In genomic region chr14:74077401-74077800, GRCh38 we compare ENCODE assay signal across 15 cellular contexts. TPM values are rescaled to one million over a fixed set of nuclear protein-coding genes. Genes with fewer than 3 reads are reported as not detected.
A peak's percentile ranks its signal among the peaks of the same experiment; 100 is the strongest.
DNase-seq lines count a peak whose midpoint lies in the region; ATAC-seq, FAIRE-seq and TF ChIP-seq lines count a peak whose summit lies in the region.
"Had no signal": no experiment of that assay in that cellular context is flagged by ENCODE, and none has a peak within 500 bp of the region (broad histone marks: within the 10 kb centered on the region; RNA-seq: fewer than 3 reads in every experiment).

No MANE protein-coding gene starts in this region.

- CTCF ChIA-PET in HEK293 (lab: Yijun Ruan, JAX), result interaction anchor here (0.6 kb wide), 1 partner anchor 319 kb away, joined by 4 read pairs; no protein-coding TSS in a partner anchor
- CTCF ChIA-PET in CD4-positive, alpha-beta T cell (lab: Charles Lee), result no interaction called here

- peaks cover 10% of the 10 kb centered on the region for H3K4me1 Mint-ChIP-seq in endodermal cell
- peaks cover 8% of the 10 kb centered on the region for H3K4me1 Mint-ChIP-seq in progenitor cell of endocrine pancreas (ENCODE audit: low read depth)
- H3K4me1 Mint-ChIP-seq in CD4-positive, alpha-beta T cell (ENCODE audit: low read depth), result no peaks in the 10 kb centered on the region
- H3K4me1 Mint-ChIP-seq: IgD-negative memory B cell had no signal

- no peak for ATAC-seq in CD4-positive, alpha-beta T cell (ENCODE audit: poor library complexity)
- ATAC-seq: A549; CD8-positive, alpha-beta T cell had no signal

- H3K36me3 ChIP-seq in HEK293 (ENCODE audit: control insufficient read depth in 2 of 2, insufficient read depth in 1 of 2, low read length in 2 of 2) (peaks cover 0 to 4% of the 10 kb centered on the region in 2 experiments; a peak in 2 of 3 replicates), endodermal cell (ENCODE audit: control insufficient read depth, insufficient read depth, low read length) (peaks cover 9% of the 10 kb centered on the region)
- H3K36me3 ChIP-seq: BE2C had no signal

- H3K9me3 Mint-ChIP-seq in endodermal cell (no peaks in the 10 kb centered on the region), progenitor cell of endocrine pancreas (ENCODE audit: low read depth) (no peaks in the 10 kb centered on the region)
- H3K9me3 Mint-ChIP-seq in CD4-positive, alpha-beta T cell, result no peaks in the 10 kb centered on the region
- H3K9me3 Mint-ChIP-seq: CD8-positive, alpha-beta T cell; IgD-negative memory B cell had no signal

- POLR2A ChIA-PET in HEK293 (lab: Yijun Ruan, JAX), result no interaction called here
- POLR2A ChIA-PET in CD4-positive, alpha-beta T cell (lab: Charles Lee), result no interaction called here

- no peaks in the 10 kb centered on the region for H3K27me3 ChIP-seq in endodermal cell (ENCODE audit: control insufficient read depth, insufficient read depth, low read length, poor library complexity, severe bottlenecking)
- no peaks in the 10 kb centered on the region for H3K27me3 ChIP-seq in CD4-positive, alpha-beta T cell (ENCODE audit: control insufficient read depth, insufficient read depth, low read length)

- H3K36me3 Mint-ChIP-seq in endodermal cell (ENCODE audit: low read depth), result peaks cover 13% of the 10 kb centered on the region
- peaks cover 2% of the 10 kb centered on the region for H3K36me3 Mint-ChIP-seq in progenitor cell of endocrine pancreas (ENCODE audit: insufficient read depth)
- peaks cover 13% of the 10 kb centered on the region for H3K36me3 Mint-ChIP-seq in CD4-positive, alpha-beta T cell (ENCODE audit: low read depth)

- H3K4me3 Mint-ChIP-seq in endodermal cell (no peak overlapping the region), progenitor cell of endocrine pancreas (ENCODE audit: low read depth) (no peak overlapping the region)
- no peak overlapping the region for H3K4me3 Mint-ChIP-seq in CD4-positive, alpha-beta T cell
- H3K4me3 Mint-ChIP-seq: CD8-positive, alpha-beta T cell; IgD-negative memory B cell had no signal

- H3K4me1 ChIP-seq in HEK293 (ENCODE audit: control insufficient read depth, insufficient read depth, low read length) (no peaks in the 10 kb centered on the region), endodermal cell (ENCODE audit: control insufficient read depth, insufficient read depth, low read length) (no peaks in the 10 kb centered on the region)
- H3K4me1 ChIP-seq: BE2C had no signal

- intact Hi-C loops in CD4-positive, alpha-beta T cell (cut with DNase I, micrococcal nuclease), result no loop called here

- no peak for TF ChIP-seq CTCF in HEK293 (tag by site-specific recombination; IDR thresholded peaks at IDR 0.05)
- TF ChIP-seq CTCF in endodermal cell (conservative IDR thresholded peaks at IDR 0.05), result no peak
- TF ChIP-seq CTCF in progenitor cell of endocrine pancreas (IDR thresholded peaks at IDR 0.05; ENCODE audit: unreplicated experiment), result no peak
- no peak for TF ChIP-seq CTCF in CD4-positive, alpha-beta T cell (IDR thresholded peaks at IDR 0.05)

- peak; percentile 80 for FAIRE-seq in HTR-8/SVneo (lab: Jason Lieb, UNC)
- FAIRE-seq: A549, GM19239, H54 had no signal

- H3K9me3 ChIP-seq in HEK293 (ENCODE audit: control insufficient read depth, insufficient read depth, low read depth, low read length) (no peaks in the 10 kb centered on the region), endodermal cell (ENCODE audit: control insufficient read depth, low read length) (no peaks in the 10 kb centered on the region)
- H3K9me3 ChIP-seq in CD4-positive, alpha-beta T cell (ENCODE audit: control insufficient read depth, low read length), result no peaks in the 10 kb centered on the region
- H3K9me3 ChIP-seq: A549, BE2C had no signal

- no peaks in the 10 kb centered on the region for H3K27me3 Mint-ChIP-seq in endodermal cell (ENCODE audit: insufficient read depth)
- H3K27me3 Mint-ChIP-seq in progenitor cell of endocrine pancreas, result no peaks in the 10 kb centered on the region
- no peaks in the 10 kb centered on the region for H3K27me3 Mint-ChIP-seq in CD4-positive, alpha-beta T cell
- H3K27me3 Mint-ChIP-seq: IgD-negative memory B cell had no signal

- no peak overlapping the region for H3K4me3 ChIP-seq in HEK293 (ENCODE audit: low read depth, low read length)
- no peak overlapping the region for H3K4me3 ChIP-seq in endodermal cell (ENCODE audit: low read length)
- H3K4me3 ChIP-seq: A549 had no signal

- no peak overlapping the region for H3K9ac ChIP-seq in endodermal cell (ENCODE audit: extremely low read depth, low read length, poor library complexity, severe bottlenecking)

- no peak for DNase-seq in HTR-8/SVneo (ENCODE audit: insufficient read length, low spot score)
- no peak for DNase-seq in endodermal cell
- DNase-seq in progenitor cell of endocrine pancreas (ENCODE audit: low spot score, unreplicated experiment), result no peak
- no peak for DNase-seq in D341Med (ENCODE audit: low spot score)
- DNase-seq in NCI-H774 (lab: John Stamatoyannopoulos, UW), result no peak
- DNase-seq in CD4-positive, alpha-beta T cell, result no peak
- DNase-seq: BE2C; CD8-positive, alpha-beta T cell; COR-L47 had no signal

- H3K27ac ChIP-seq in HEK293 (ENCODE audit: extremely low read depth, low read depth, low read length), result no peak overlapping the region
- no peak overlapping the region for H3K27ac ChIP-seq in endodermal cell (ENCODE audit: low read depth, low read length)
- no peak overlapping the region for H3K27ac ChIP-seq in CD4-positive, alpha-beta T cell (ENCODE audit: low read depth, low read length)
- H3K27ac ChIP-seq: A549, C4-2B had no signal

- peak overlapping the region; percentile 35 for H3K27ac Mint-ChIP-seq in endodermal cell
- H3K27ac Mint-ChIP-seq in progenitor cell of endocrine pancreas, result peak overlapping the region; percentile 49
- H3K27ac Mint-ChIP-seq in CD4-positive, alpha-beta T cell, result no peak overlapping the region
- H3K27ac Mint-ChIP-seq: CD8-positive, alpha-beta T cell; IgD-negative memory B cell had no signal

- WGBS in endodermal cell (ENCODE audit: insufficient coverage in 1 of 2, insufficient read length in 1 of 2), 2 experiments, result 95% methylated on average over 1 of the region's 1 CpG; no CpG with 5 or more reads in 1 of the 2 experiments

TF ChIP-seq in HEK293, 187 proteins besides CTCF, POLR2A, EP300 and RAD21:
- no peak for TF ChIP-seq SCRT1 (tag by site-specific recombination; IDR thresholded peaks at IDR 0.05; ENCODE audit: borderline replicate concordance)
- no peak for TF ChIP-seq ZNF311 (tag by site-specific recombination; IDR thresholded peaks at IDR 0.05; ENCODE audit: borderline replicate concordance)
- 0 out of 2 replicates have a peak, but pooled peaks have one; percentile 13 for TF ChIP-seq EGR2 (tag by site-specific recombination; IDR thresholded peaks at IDR 0.05; ENCODE audit: low read depth)
- no peak for TF ChIP-seq ZNF202 (tag by site-specific recombination; IDR thresholded peaks at IDR 0.05; ENCODE audit: borderline replicate concordance)
- no peak for TF ChIP-seq ZSCAN18 (tag by site-specific recombination; IDR thresholded peaks at IDR 0.05)

RNA-seq across cellular contexts. Expression of gene ALDH6A1, which starts 6.9 kb away (rescaled TPM):
- total RNA-seq in endodermal cell (10 to 100 TPM; 62.0 to 66.2 TPM), progenitor cell of endocrine pancreas (55.4 and 57.3 TPM in 2 replicates)
- 23.1 TPM for polyA plus RNA-seq in endodermal cell (2013, experiment 1 of 2)
- 19.5 TPM for polyA plus RNA-seq in endodermal cell (2013, experiment 2 of 2)
- 1 to 10 TPM; 5.3 to 6.2 TPM for total RNA-seq in CD4-positive, alpha-beta T cell

RNA-seq across cellular contexts. Expression of gene LIN52, which starts 7.4 kb away (rescaled TPM):
- 10 to 100 TPM; 16.4 to 19.0 TPM for total RNA-seq in endodermal cell
- 16.1 TPM for polyA plus RNA-seq in endodermal cell (2013, experiment 1 of 2)
- 14.9 TPM for polyA plus RNA-seq in endodermal cell (2013, experiment 2 of 2)
- total RNA-seq in progenitor cell of endocrine pancreas, result 13.4 and 14.3 TPM in 2 replicates
- total RNA-seq in CD4-positive, alpha-beta T cell, result 1 to 10 TPM; 5.4 to 6.8 TPM

RNA-seq across cellular contexts. Expression of gene BBOF1, which starts 58.3 kb away (rescaled TPM):
- total RNA-seq in endodermal cell (1 to 10 TPM; 2.6 to 2.9 TPM), progenitor cell of endocrine pancreas (4.5 and 5.6 TPM in 2 replicates)
- polyA plus RNA-seq in endodermal cell (2013, experiment 1 of 2), result 3.4 TPM
- 2.8 TPM for polyA plus RNA-seq in endodermal cell (2013, experiment 2 of 2)
- 1 to 10 TPM; 1.8 to 2.4 TPM for total RNA-seq in CD4-positive, alpha-beta T cell

RNA-seq across cellular contexts. Expression of gene ENTPD5, which starts 58.3 kb away (rescaled TPM):
- 10 to 100 TPM; 15.6 to 16.5 TPM for total RNA-seq in endodermal cell
- 10.0 TPM for polyA plus RNA-seq in endodermal cell (2013, experiment 1 of 2)
- polyA plus RNA-seq in endodermal cell (2013, experiment 2 of 2), result 9.2 TPM
- total RNA-seq in progenitor cell of endocrine pancreas, result 13.9 and 14.2 TPM in 2 replicates
- total RNA-seq in CD4-positive, alpha-beta T cell, result 1 to 10 TPM; 5.5 to 7.1 TPM
